In genomic region chr2:171512683-171513082, GRCh38 we compare ENCODE assay signal across 16 cellular contexts. TPM values are rescaled to one million over a fixed set of nuclear protein-coding genes. Genes with fewer than 3 reads are reported as not detected.
DNase-seq lines count a peak whose midpoint lies in the region; ATAC-seq, FAIRE-seq and TF ChIP-seq lines count a peak whose summit lies in the region.
"Had no signal": no experiment of that assay in that cellular context is flagged by ENCODE, and none has a peak within 500 bp of the region (broad histone marks: within the 10 kb centered on the region; RNA-seq: fewer than 3 reads in every experiment).

No MANE protein-coding gene starts in this region.

- intact Hi-C loops in K562 (cut with micrococcal nuclease): no loop called here
- intact Hi-C loops in thyroid gland (cut with DNase I): no loop called here
- intact Hi-C loops in MCF 10A (cut with micrococcal nuclease): no loop called here

- H2AFZ ChIP-seq in K562 (ENCODE audit: low read depth, low read length): peak overlapping the region; percentile 66; the same call in 1 of the 2 replicates
- H2AFZ ChIP-seq: GM23248 had no signal

- no peaks in the 10 kb centered on the region for H3K9me3 Mint-ChIP-seq in activated T-cell treated with anti-CD3 and anti-CD28 coated beads, Interleukin-2, amount 50 U/mL, for 72 hours
- H3K9me3 Mint-ChIP-seq in activated T-cell treated with anti-CD3 and anti-CD28 coated beads, Interleukin-2, amount 50 U/mL, for 4 hours: no peaks in the 10 kb centered on the region
- no peaks in the 10 kb centered on the region for H3K9me3 Mint-ChIP-seq in MCF 10A (ENCODE audit: unreplicated experiment)
- H3K9me3 Mint-ChIP-seq: CD4-positive, alpha-beta memory T cell had no signal

- H3K4me2 ChIP-seq in K562 (ENCODE audit: insufficient read depth, low read length): no peak overlapping the region
- H3K4me2 ChIP-seq: BLaER1 had no signal

- BruUV-seq in K562 (replicated peaks; lab: Mats Ljungman, UMichigan): no TSS peak
- no TSS peak for BruUV-seq in MCF 10A (replicated peaks; lab: Mats Ljungman, UMichigan)

- peak overlapping the region; percentile 10; the same call in 1 of the 2 replicates for H3K27ac ChIP-seq in HL-60 (replicated peaks)
- H3K27ac ChIP-seq in K562 (ENCODE audit: extremely low read depth, low read depth, low read length): peak overlapping the region; percentile 46; the same call in 2 of the 3 replicates
- peak overlapping the region; percentile 5 to 77 (median 62) for H3K27ac ChIP-seq in thyroid gland
- H3K27ac ChIP-seq: 22Rv1, BLaER1, GM23248 had no signal

- TF ChIP-seq CTCF in HL-60 (IDR thresholded peaks at IDR 0.05; ENCODE audit: insufficient read depth, low read length) (no peak), K562 (IDR thresholded peaks at IDR 0.05 in 2 of 3, conservative IDR thresholded peaks at IDR 0.05 in 1 of 3; ENCODE audit: insufficient read depth in 2 of 3, low read depth in 1 of 3, low read length in 3 of 3) (no peak), thyroid gland (IDR thresholded peaks at IDR 0.05) (no peak), MCF 10A (IDR thresholded peaks at IDR 0.05; ENCODE audit: unreplicated experiment) (no peak)

- POLR2A ChIA-PET in K562 (lab: Yijun Ruan, JAX): interaction anchor here (4.8 kb wide), 1 partner anchor 10 kb away, joined by 51 read pairs; the partner anchor contains the start of gene CYBRD1
- POLR2A ChIA-PET in MCF 10A (lab: Yijun Ruan, JAX): interaction anchor here (5.5 kb wide), 1 partner anchor 10 kb away, joined by 27 read pairs; the partner anchor contains the start of gene CYBRD1

- H3K27me3 ChIP-seq in HL-60 (ENCODE audit: insufficient read depth, poor library complexity, severe bottlenecking) (no peaks in the 10 kb centered on the region), K562 (ENCODE audit: control insufficient read depth in 2 of 2, insufficient read depth in 2 of 2, low read length in 2 of 2) (no peaks in the 10 kb centered on the region), thyroid gland (no peaks in the 10 kb centered on the region)
- H3K27me3 ChIP-seq: BLaER1 had no signal

- H3K79me2 ChIP-seq in K562 (ENCODE audit: control insufficient read depth, insufficient read depth, low read length): no peaks in the 10 kb centered on the region

- H3K36me3 ChIP-seq in K562 (ENCODE audit: control insufficient read depth, insufficient read depth, low read length) (no peaks in the 10 kb centered on the region), thyroid gland (no peaks in the 10 kb centered on the region)
- H3K36me3 ChIP-seq: BLaER1 had no signal

- H3K27ac Mint-ChIP-seq in activated T-cell treated with anti-CD3 and anti-CD28 coated beads, Interleukin-2, amount 50 U/mL, for 72 hours: peak overlapping the region; percentile 19
- H3K27ac Mint-ChIP-seq in MCF 10A (ENCODE audit: low read depth, unreplicated experiment): no peak overlapping the region
- H3K27ac Mint-ChIP-seq: CD4-positive, alpha-beta memory T cell; H9 had no signal

- no peaks in the 10 kb centered on the region for H4K20me1 ChIP-seq in K562 (replicated peaks; ENCODE audit: control insufficient read depth, insufficient read depth, low read length)
- H4K20me1 ChIP-seq: BLaER1 had no signal

- TF ChIP-seq POLR2A in K562 (conservative IDR thresholded peaks at IDR 0.05): no peak
- no peak for TF ChIP-seq POLR2A in thyroid gland (IDR thresholded peaks at IDR 0.05)

- no peaks in the 10 kb centered on the region for H3K9me1 ChIP-seq in K562 (ENCODE audit: control insufficient read depth, insufficient read depth, low read length)

- CTCF ChIA-PET in K562 (lab: Yijun Ruan, JAX; ENCODE audit: low intra/inter-chr PET ratio): no interaction called here
- CTCF ChIA-PET in MCF 10A (lab: Yijun Ruan, JAX): no interaction called here

- no peak for TF ChIP-seq EP300 in K562 (IDR thresholded peaks at IDR 0.05; ENCODE audit: low read length)

- no peak overlapping the region for H3K4me3 Mint-ChIP-seq in activated T-cell treated with anti-CD3 and anti-CD28 coated beads, Interleukin-2, amount 50 U/mL, for 72 hours
- no peak overlapping the region for H3K4me3 Mint-ChIP-seq in activated T-cell treated with anti-CD3 and anti-CD28 coated beads, Interleukin-2, amount 50 U/mL, for 4 hours
- no peak overlapping the region for H3K4me3 Mint-ChIP-seq in MCF 10A (ENCODE audit: unreplicated experiment)
- H3K4me3 Mint-ChIP-seq: CD14-positive monocyte; CD4-positive, alpha-beta memory T cell; H9 had no signal

- H3K9ac ChIP-seq in K562 (ENCODE audit: insufficient read depth in 1 of 2, low read depth in 2 of 2, low read length in 2 of 2): peak overlapping the region in 1 of 2 experiments; percentile 14; a peak in 1 of 4 replicates
- H3K9ac ChIP-seq: BLaER1, GM23248 had no signal

- no peak for FAIRE-seq in K562 (lab: Jason Lieb, UNC)
- FAIRE-seq: GM18507 had no signal

- no peak for DNase-seq in activated T-cell treated with anti-CD3 and anti-CD28 coated beads, Interleukin-2, amount 50 U/mL, for 72 hours
- no peak for DNase-seq in activated T-cell treated with anti-CD3 and anti-CD28 coated beads, Interleukin-2, amount 50 U/mL, for 4 hours
- DNase-seq in HL-60 (ENCODE audit: low read depth in 1 of 2, low spot score in 1 of 2) (no peak), K562 (ENCODE audit: extremely low read depth in 1 of 4, low spot score in 3 of 4) (no peak), thyroid gland (no peak), MCF 10A (ENCODE audit: unreplicated experiment) (no peak), Kasumi-1 (lab: John Stamatoyannopoulos, UW) (no peak)
- DNase-seq: CD4-positive, alpha-beta memory T cell; DMS153; DMS79; GM23248; H9 had no signal

- H3K9me3 ChIP-seq in K562 (replicated peaks; ENCODE audit: control insufficient read depth, insufficient read depth, low read depth, low read length) (0 out of 2 replicates have a peak, but pooled peaks cover 2% of the 10 kb centered on the region), thyroid gland (no peaks in the 10 kb centered on the region)

- peaks cover 5% of the 10 kb centered on the region for H3K4me1 Mint-ChIP-seq in activated T-cell treated with anti-CD3 and anti-CD28 coated beads, Interleukin-2, amount 50 U/mL, for 72 hours (ENCODE audit: low read depth)
- H3K4me1 Mint-ChIP-seq in activated T-cell treated with anti-CD3 and anti-CD28 coated beads, Interleukin-2, amount 50 U/mL, for 4 hours (ENCODE audit: low read depth): peaks cover 2% of the 10 kb centered on the region
- H3K4me1 Mint-ChIP-seq in MCF 10A (ENCODE audit: insufficient read depth, unreplicated experiment): peaks cover 18% of the 10 kb centered on the region

- H3K36me3 Mint-ChIP-seq in activated T-cell treated with anti-CD3 and anti-CD28 coated beads, Interleukin-2, amount 50 U/mL, for 72 hours (ENCODE audit: insufficient read depth in 2 of 2): no peaks in the 10 kb centered on the region
- H3K36me3 Mint-ChIP-seq in activated T-cell treated with anti-CD3 and anti-CD28 coated beads, Interleukin-2, amount 50 U/mL, for 4 hours (ENCODE audit: insufficient read depth): no peaks in the 10 kb centered on the region
- H3K36me3 Mint-ChIP-seq in MCF 10A (ENCODE audit: insufficient read depth, unreplicated experiment): no peaks in the 10 kb centered on the region
- H3K36me3 Mint-ChIP-seq: CD14-positive monocyte had no signal

- TF ChIP-seq RAD21 in K562 (CRISPR knock-in tag; conservative IDR thresholded peaks at IDR 0.05 in 1 of 2, IDR thresholded peaks at IDR 0.05 in 1 of 2): no peak

- no peak for ATAC-seq in activated T-cell treated with anti-CD3 and anti-CD28 coated beads, Interleukin-2, amount 50 U/mL, for 72 hours (replicated peaks in 1 of 2)
- no peak for ATAC-seq in activated T-cell treated with anti-CD3 and anti-CD28 coated beads, Interleukin-2, amount 50 U/mL, for 4 hours
- no peak for ATAC-seq in K562

- H3K4me3 ChIP-seq in HL-60 (replicated peaks; ENCODE audit: insufficient read depth, low read length) (no peak overlapping the region), K562 (no peak overlapping the region), thyroid gland (replicated peaks in 1 of 3) (no peak overlapping the region)
- H3K4me3 ChIP-seq: BLaER1, GM23248 had no signal

- in situ Hi-C loops in K562 (cut with MboI): no loop called here

- no peaks in the 10 kb centered on the region for H3K27me3 Mint-ChIP-seq in activated T-cell treated with anti-CD3 and anti-CD28 coated beads, Interleukin-2, amount 50 U/mL, for 72 hours (ENCODE audit: low read depth)
- H3K27me3 Mint-ChIP-seq in activated T-cell treated with anti-CD3 and anti-CD28 coated beads, Interleukin-2, amount 50 U/mL, for 4 hours (ENCODE audit: low read depth): peaks cover 3% of the 10 kb centered on the region
- no peaks in the 10 kb centered on the region for H3K27me3 Mint-ChIP-seq in MCF 10A (ENCODE audit: insufficient read depth, unreplicated experiment)
- H3K27me3 Mint-ChIP-seq: CD4-positive, alpha-beta memory T cell had no signal

- H3K4me1 ChIP-seq in K562 (replicated peaks in 1 of 2; ENCODE audit: control insufficient read depth in 2 of 2, insufficient read depth in 2 of 2, low read length in 2 of 2): peaks cover 18 to 54% of the 10 kb centered on the region in 2 experiments; a peak in 4 of 5 replicates
- peaks cover 28 to 38% of the 10 kb centered on the region in 2 donors for H3K4me1 ChIP-seq in thyroid gland

TF ChIP-seq in K562, 482 proteins besides CTCF, POLR2A, EP300 and RAD21 (continues in another document):
- no peak for TF ChIP-seq SREBF2 (CRISPR knock-in tag; IDR thresholded peaks at IDR 0.05)
- no peak for TF ChIP-seq CHCHD3 (CRISPR knock-in tag; IDR thresholded peaks at IDR 0.05)

RNA-seq across cellular contexts. Expression of gene CYBRD1, which starts 9.6 kb away (rescaled TPM):
- 1 to 10 TPM; 1.1 to 3.2 TPM for total RNA-seq in activated T-cell treated with anti-CD3 and anti-CD28 coated beads, Interleukin-2, amount 50 U/mL, for 72 hours
- total RNA-seq in activated T-cell treated with anti-CD3 and anti-CD28 coated beads, Interleukin-2, amount 50 U/mL, for 4 hours: 1 to 10 TPM in 1 of 3 donors, under 1 TPM in 2; 0.13 to 1.6 (median 0.63) TPM
- total RNA-seq in K562 (2011; cell fraction: chromatin; rRNA removed; ENCODE audit: low replicate concordance): 24.5 and 40.6 TPM in 2 replicates
- total RNA-seq in K562 (2011; cell fraction: nucleolus; rRNA removed): 19.3 and 19.7 TPM in 2 replicates
- total RNA-seq in K562 (2011; cell fraction: nucleoplasm; rRNA removed): 25.8 and 45.2 TPM in 2 replicates
- total RNA-seq in K562 (2014; rRNA removed): 12.4 and 14.0 TPM in 2 replicates
- total RNA-seq in K562 (2014; rRNA removed; fragmentation: Illumina TruSeq; extraction: Trizol): 15.6 and 18.7 TPM in 2 replicates
- total RNA-seq in K562 (2015; rRNA removed; fragmentation: Illumina TruSeq; extraction: Trizol): 15.3 and 16.2 TPM in 2 replicates
- total RNA-seq in K562 (2021): 21.6 and 22.4 TPM in 2 replicates
- polyA plus RNA-seq in K562 (2011; rRNA removed): 20.1 and 25.6 TPM in 2 replicates
- 23.2 and 28.5 TPM in 2 replicates for polyA plus RNA-seq in K562 (2011; cell fraction: cytosol; rRNA removed)
- polyA plus RNA-seq in K562 (2011; cell fraction: nucleus; rRNA removed): 22.5 and 26.8 TPM in 2 replicates
- polyA plus RNA-seq in K562 (2012): 15.7 and 16.9 TPM in 2 replicates
- polyA plus RNA-seq in K562 (2014; fragmentation: Illumina TruSeq; extraction: Trizol): 14.9 and 15.8 TPM in 2 replicates
- 10 to 100 TPM in 1 of 2 experiments, 1 to 10 TPM in 1; 9.6 to 10.7 TPM for polyA plus RNA-seq in K562 (2014; fragmentation: Nextera tagmentation; extraction: Ambion mirVana)
- 12.4 and 15.6 TPM in 2 replicates for polyA plus RNA-seq in K562 (2014; rRNA removed)
- polyA minus RNA-seq in K562 (2011; rRNA and poly(A)+ RNA removed): 13.3 and 16.3 TPM in 2 replicates
- 10.7 and 11.7 TPM in 2 replicates for polyA minus RNA-seq in K562 (2011; cell fraction: cytosol; rRNA and poly(A)+ RNA removed)
- 8.5 and 14.1 TPM in 2 replicates for polyA minus RNA-seq in K562 (2011; cell fraction: nucleus; rRNA and poly(A)+ RNA removed)
- 100 to 1,000 TPM; 462 to 802 (median 490) TPM for total RNA-seq in thyroid gland
- total RNA-seq in MCF 10A (2022): 8.9 and 15.8 TPM in 2 replicates

Comparison
In these comparisons a context has a peak if more than half of its experiments do, and no peak if none do; other contexts are left out.
1. H3K27ac ChIP-seq: peak in every context shown above with its lines; median percentile 62 in thyroid gland; 46 in K562; 10 in HL-60.
2. RNA of gene CYBRD1, which starts 9.6 kb away (total RNA-seq): 462 to 802 TPM in thyroid gland; 12.4 to 45.2 TPM in K562, 8.9 to 15.8 TPM in MCF 10A, 1.1 to 3.2 TPM in activated T-cell treated with anti-CD3 and anti-CD28 coated beads, Interleukin-2, amount 50 U/mL, for 72 hours and 0.13 to 1.6 TPM in activated T-cell treated with anti-CD3 and anti-CD28 coated beads, Interleukin-2, amount 50 U/mL, for 4 hours; every median in the first group is over 10 times any median in the second.